Comparison of ENCODE assay signal across 1 cellular context in the genomic region with DNA sequence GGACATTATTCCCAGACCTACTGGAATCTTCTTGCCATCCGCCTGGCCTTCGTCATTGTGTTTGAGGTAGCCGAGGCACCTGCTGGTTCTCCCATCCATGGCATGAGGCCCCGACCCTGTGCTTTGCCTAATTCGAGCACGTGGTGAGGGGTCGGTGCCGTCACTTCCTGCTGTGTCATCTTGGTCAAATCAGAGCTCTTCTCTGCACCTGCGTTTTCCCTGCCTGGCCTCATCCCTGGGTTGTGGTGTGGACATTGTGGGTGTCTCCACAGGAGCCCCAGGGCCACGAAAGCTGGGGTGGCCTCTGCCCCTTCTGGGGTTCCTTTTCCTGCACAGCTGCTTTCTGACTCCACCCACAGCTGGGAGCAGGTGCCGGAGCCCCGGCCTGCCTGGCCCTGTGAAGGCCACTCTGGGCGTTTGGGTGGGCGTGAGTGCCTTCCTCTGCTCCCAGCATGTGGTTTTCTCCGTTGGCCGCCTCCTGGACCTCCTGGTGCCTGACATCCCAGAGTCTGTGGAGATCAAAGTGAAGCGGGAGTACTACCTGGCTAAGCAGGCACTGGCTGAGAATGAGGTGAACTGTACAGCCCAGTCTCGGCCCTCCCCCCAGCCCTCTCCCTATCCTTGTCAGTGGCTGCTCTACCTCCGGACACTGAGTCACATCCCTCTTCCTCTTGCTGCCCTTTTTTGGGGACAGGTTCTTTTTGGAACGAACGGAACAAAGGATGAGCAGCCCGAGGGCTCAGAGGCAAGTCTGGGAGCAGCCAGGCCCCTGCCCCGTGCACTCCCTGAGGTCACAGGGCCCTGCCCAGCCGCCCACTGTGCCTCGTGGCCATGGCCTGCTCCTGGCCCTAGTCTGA.
TF ChIP-seq lines count a peak whose summit lies in the region.

No MANE protein-coding gene starts in this region.

TF ChIP-seq in HepG2, 621 proteins besides CTCF, POLR2A, EP300 and RAD21 (continued from another document):
- TF ChIP-seq, protein P1, sequence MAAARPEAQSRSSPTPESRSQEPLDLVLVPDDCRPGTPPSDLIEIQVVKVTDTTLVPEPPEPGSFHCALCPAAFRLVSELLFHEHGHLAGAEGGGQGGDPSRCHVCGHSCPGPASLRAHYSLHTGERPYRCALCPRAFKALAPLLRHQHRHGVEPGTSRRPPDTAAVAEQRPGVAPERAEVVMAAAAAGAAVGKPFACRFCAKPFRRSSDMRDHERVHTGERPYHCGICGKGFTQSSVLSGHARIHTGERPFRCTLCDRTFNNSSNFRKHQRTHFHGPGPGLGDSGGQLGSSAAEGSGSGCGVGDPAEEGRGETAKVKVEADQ (CRISPR knock-in tag; IDR thresholded peaks at IDR 0.05; ENCODE audit: borderline replicate concordance): no peak
- TF ChIP-seq SALL2 (CRISPR knock-in tag; IDR thresholded peaks at IDR 0.05) (0 out of 2 replicates have a peak, but pooled peaks have one; percentile 4), ADNP (CRISPR knock-in tag; IDR thresholded peaks at IDR 0.05) (no peak), RNF2 (conservative IDR thresholded peaks at IDR 0.05; ENCODE audit: low read depth) (no peak), NFYB (CRISPR knock-in tag; IDR thresholded peaks at IDR 0.05) (no peak), KLF6 (CRISPR knock-in tag; IDR thresholded peaks at IDR 0.05) (no peak), ZNF883 (CRISPR knock-in tag; IDR thresholded peaks at IDR 0.05; ENCODE audit: not compliant biosample characterization) (no peak), ZNF816 (CRISPR knock-in tag; IDR thresholded peaks at IDR 0.05; ENCODE audit: borderline replicate concordance) (no peak), ZNF557 (CRISPR knock-in tag; IDR thresholded peaks at IDR 0.05) (no peak; the same call in 1 of the 2 replicates), MED1 (CRISPR knock-in tag; IDR thresholded peaks at IDR 0.05) (no peak), ZIK1 (CRISPR knock-in tag; IDR thresholded peaks at IDR 0.05; ENCODE audit: borderline replicate concordance, low read depth) (no peak; the same call in 1 of the 2 replicates), ZNF432 (CRISPR knock-in tag; IDR thresholded peaks at IDR 0.05; ENCODE audit: borderline replicate concordance) (no peak), GTF2F1 (IDR thresholded peaks at IDR 0.05; ENCODE audit: low read length) (no peak), MAF1 (CRISPR knock-in tag; IDR thresholded peaks at IDR 0.05; ENCODE audit: borderline replicate concordance) (no peak), ZNF674 (CRISPR knock-in tag; IDR thresholded peaks at IDR 0.05; ENCODE audit: low read depth) (no peak), MAFK (conservative IDR thresholded peaks at IDR 0.05 in 1 of 2, IDR thresholded peaks at IDR 0.05 in 1 of 2; ENCODE audit: low read length in 2 of 2) (no peak), EZH2 (conservative IDR thresholded peaks at IDR 0.05; ENCODE audit: low read depth, low read length) (no peak), ATRX (CRISPR knock-in tag; IDR thresholded peaks at IDR 0.05; ENCODE audit: borderline replicate concordance) (no peak), ZNF230 (CRISPR knock-in tag; IDR thresholded peaks at IDR 0.05) (no peak), ZNF451 (CRISPR knock-in tag; IDR thresholded peaks at IDR 0.05) (0 out of 2 replicates have a peak, but pooled peaks have one; percentile 34), KAT7 (CRISPR knock-in tag; IDR thresholded peaks at IDR 0.05; ENCODE audit: borderline replicate concordance) (no peak), ZNF101 (CRISPR knock-in tag; IDR thresholded peaks at IDR 0.05; ENCODE audit: borderline replicate concordance, low read depth) (no peak), ZEB1 (IDR thresholded peaks at IDR 0.05; ENCODE audit: insufficient replicate concordance, low read depth) (peak; percentile 56), ZNF142 (CRISPR knock-in tag; IDR thresholded peaks at IDR 0.05) (no peak), ZNF740 (CRISPR knock-in tag; IDR thresholded peaks at IDR 0.05) (0 out of 2 replicates have a peak, but pooled peaks have one; percentile 9)
